Comparison of ENCODE assay signal across 7 cellular contexts in genomic region chrX:49149291-49149690, GRCh38. TPM values are rescaled to one million over a fixed set of nuclear protein-coding genes. Genes with fewer than 3 reads are reported as not detected.
DNase-seq lines count a peak whose midpoint lies in the region; ATAC-seq, FAIRE-seq and TF ChIP-seq lines count a peak whose summit lies in the region.
"Not testable (repeated sequence)": the region's sequence is repeated elsewhere in the genome, so short reads cannot be mapped to it uniquely, and the experiment has no call there.

No MANE protein-coding gene starts in this region.

- peak overlapping the region; percentile 72 for H3K27ac ChIP-seq in CD8-positive, alpha-beta memory T cell (ENCODE audit: low read depth, low read length)
- H3K27ac ChIP-seq in HL-60 (replicated peaks) (peak overlapping the region; percentile 41), body of pancreas (peak overlapping the region in 3 of 4 donors; percentile 72 to 79 (median 74)), hepatocyte (peak overlapping the region; percentile 91), small intestine (ENCODE audit: low read depth in 1 of 2, low read length in 1 of 2) (peak overlapping the region; percentile 67 to 70)

- not testable (repeated sequence) for H3K4me1 Mint-ChIP-seq in CD8-positive, alpha-beta memory T cell; nephron; type B pancreatic cell (ENCODE audit: unreplicated experiment)

- not testable (repeated sequence) for FAIRE-seq in small intestine (lab: Jason Lieb, UNC)

- H3K4me3 Mint-ChIP-seq in CD8-positive, alpha-beta memory T cell; nephron; type B pancreatic cell: not testable (repeated sequence)

- H2AFZ ChIP-seq in hepatocyte: peak overlapping the region; percentile 33

- H3K27me3 Mint-ChIP-seq in CD8-positive, alpha-beta memory T cell; nephron (ENCODE audit: low read depth); type B pancreatic cell: not testable (repeated sequence)

- not testable (repeated sequence) for ATAC-seq in body of pancreas

- POLR2A ChIA-PET in CD8-positive, alpha-beta memory T cell (lab: Charles Lee): not testable (repeated sequence)

- TF ChIP-seq POLR2A in body of pancreas (IDR thresholded peaks at IDR 0.05): not testable (repeated sequence)

- H3K9me3 Mint-ChIP-seq in CD8-positive, alpha-beta memory T cell; type B pancreatic cell: not testable (repeated sequence)
- H3K9me3 Mint-ChIP-seq in nephron: peaks cover 20% of the 10 kb centered on the region

- DNase-seq in CD8-positive, alpha-beta memory T cell; HL-60 (ENCODE audit: low read depth in 1 of 2, low spot score in 1 of 2); body of pancreas; hepatocyte (ENCODE audit: low spot score); small intestine; type B pancreatic cell (ENCODE audit: extremely low spot score, unreplicated experiment): not testable (repeated sequence)

- not testable (repeated sequence) for H3K9me2 ChIP-seq in hepatocyte (replicated peaks; ENCODE audit: insufficient read depth)

- intact Hi-C loops in body of pancreas (cut with DNase I): not testable (repeated sequence)

- not testable (repeated sequence) for H4K20me1 ChIP-seq in hepatocyte (ENCODE audit: insufficient read depth, poor library complexity, severe bottlenecking)

- H3K27ac Mint-ChIP-seq in CD8-positive, alpha-beta memory T cell: not testable (repeated sequence)
- H3K27ac Mint-ChIP-seq in nephron (peak overlapping the region; percentile 67 to 87 (median 87)), type B pancreatic cell (peak overlapping the region; percentile 84)

- H3K36me3 ChIP-seq in CD8-positive, alpha-beta memory T cell (ENCODE audit: insufficient read depth, low read length); body of pancreas (replicated peaks in 1 of 2; ENCODE audit: insufficient read depth in 1 of 2, low read depth in 2 of 2); hepatocyte (replicated peaks; ENCODE audit: insufficient read depth, low read depth); small intestine (ENCODE audit: control insufficient read depth in 2 of 2, insufficient read depth in 2 of 2, low read length in 2 of 2): not testable (repeated sequence)

- H3K36me3 Mint-ChIP-seq in CD8-positive, alpha-beta memory T cell; nephron (ENCODE audit: low read depth); type B pancreatic cell: not testable (repeated sequence)

- H3K79me2 ChIP-seq in hepatocyte: not testable (repeated sequence)

- H3K4me1 ChIP-seq in CD8-positive, alpha-beta memory T cell (ENCODE audit: insufficient read depth, low read length); hepatocyte (ENCODE audit: insufficient read depth); small intestine (ENCODE audit: control insufficient read depth in 2 of 2, insufficient read depth in 1 of 2, low read depth in 1 of 2, low read length in 1 of 2): not testable (repeated sequence)
- peaks cover 18% of the 10 kb centered on the region for H3K4me1 ChIP-seq in body of pancreas

- CTCF ChIA-PET in CD8-positive, alpha-beta memory T cell (lab: Charles Lee): not testable (repeated sequence)

- not testable (repeated sequence) for H3K4me2 ChIP-seq in hepatocyte

- H3K9me3 ChIP-seq in CD8-positive, alpha-beta memory T cell (ENCODE audit: low read length); body of pancreas; hepatocyte (ENCODE audit: low read depth); small intestine (ENCODE audit: control insufficient read depth, low read depth): not testable (repeated sequence)

- WGBS in body of pancreas, 2 donors: 88 to 97% methylated on average over 9 to 14 of the region's 14 CpGs
- 94% methylated on average over 14 of the region's 14 CpGs for WGBS in hepatocyte (ENCODE audit: low lambda C conversion rate, missing lambda C conversion rate)
- 93 to 96% (median 93%) methylated on average over 14 of the region's 14 CpGs for WGBS in small intestine, 3 donors

- TF ChIP-seq CTCF in HL-60 (IDR thresholded peaks at IDR 0.05; ENCODE audit: insufficient read depth, low read length); body of pancreas (IDR thresholded peaks at IDR 0.05); hepatocyte (IDR thresholded peaks at IDR 0.05; ENCODE audit: poor library complexity); nephron (IDR thresholded peaks at IDR 0.05; ENCODE audit: unreplicated experiment in 3 of 3); type B pancreatic cell (conservative IDR thresholded peaks at IDR 0.05): not testable (repeated sequence)

- H3K27me3 ChIP-seq in CD8-positive, alpha-beta memory T cell (ENCODE audit: insufficient read depth, low read length, poor library complexity, severe bottlenecking); HL-60 (ENCODE audit: insufficient read depth, poor library complexity, severe bottlenecking); body of pancreas; hepatocyte; small intestine (ENCODE audit: control insufficient read depth in 2 of 2, insufficient read depth in 2 of 2, low read length in 2 of 2): not testable (repeated sequence)

- H3K4me3 ChIP-seq in CD8-positive, alpha-beta memory T cell (ENCODE audit: low read length); HL-60 (replicated peaks; ENCODE audit: insufficient read depth, low read length); body of pancreas; hepatocyte; small intestine (ENCODE audit: low read depth in 1 of 2, low read length in 2 of 2): not testable (repeated sequence)

RNA-seq across cellular contexts. Expression of gene MAGIX, which starts 13.3 kb away (rescaled TPM):
- 1 to 10 TPM; 1.4 TPM for total RNA-seq in CD8-positive, alpha-beta memory T cell
- 0.25 TPM for polyA plus RNA-seq in CD8-positive, alpha-beta memory T cell
- 10 to 100 TPM; 13.2 to 40.9 TPM for total RNA-seq in body of pancreas
- total RNA-seq in hepatocyte: 5.0 and 6.5 TPM in 2 replicates
- 7.1 and 13.4 TPM in 2 replicates for polyA plus RNA-seq in hepatocyte
- 1 to 10 TPM; 3.6 to 10.0 (median 9.2) TPM for polyA plus RNA-seq in small intestine
- total RNA-seq in type B pancreatic cell (ENCODE audit: low replicate concordance): 4.8 and 7.0 TPM in 2 replicates

RNA-seq across cellular contexts. Expression of gene PLP2, which starts 22.4 kb away (rescaled TPM):
- 10 to 100 TPM; 95.2 to 98.1 TPM for total RNA-seq in CD8-positive, alpha-beta memory T cell
- polyA plus RNA-seq in CD8-positive, alpha-beta memory T cell: 160 TPM
- 10 to 100 TPM; 19.4 to 30.1 TPM for total RNA-seq in body of pancreas
- total RNA-seq in hepatocyte: 27.5 and 34.9 TPM in 2 replicates
- polyA plus RNA-seq in hepatocyte: 110 and 118 TPM in 2 replicates
- 100 to 1,000 TPM in 1 of 3 donors, 10 to 100 TPM in 2; 47.6 to 189 (median 99.7) TPM for polyA plus RNA-seq in small intestine
- 25.7 and 28.2 TPM in 2 replicates for total RNA-seq in type B pancreatic cell (ENCODE audit: low replicate concordance)

RNA-seq across cellular contexts. Expression of gene GPKOW, which starts 25.8 kb away (rescaled TPM):
- 10 to 100 TPM; 20.4 to 23.3 TPM for total RNA-seq in CD8-positive, alpha-beta memory T cell
- polyA plus RNA-seq in CD8-positive, alpha-beta memory T cell: 31.8 TPM
- total RNA-seq in body of pancreas (10 to 100 TPM; 12.9 to 15.3 TPM), hepatocyte (23.1 and 26.4 TPM in 2 replicates), type B pancreatic cell (ENCODE audit: low replicate concordance) (16.4 and 17.8 TPM in 2 replicates)
- polyA plus RNA-seq in hepatocyte (22.5 and 22.7 TPM in 2 replicates), small intestine (10 to 100 TPM; 19.0 to 22.2 (median 20.1) TPM)

RNA-seq across cellular contexts. Expression of gene PRICKLE3, which starts 36.9 kb away (rescaled TPM):
- 10 to 100 TPM; 13.3 to 13.5 TPM for total RNA-seq in CD8-positive, alpha-beta memory T cell
- 3.0 TPM for polyA plus RNA-seq in CD8-positive, alpha-beta memory T cell
- total RNA-seq in body of pancreas: 10 to 100 TPM in 1 of 2 donors, 1 to 10 TPM in 1; 7.5 to 13.2 TPM
- 2.8 and 6.1 TPM in 2 replicates for total RNA-seq in hepatocyte
- polyA plus RNA-seq in hepatocyte: 9.3 and 15.7 TPM in 2 replicates
- polyA plus RNA-seq in small intestine: 1 to 10 TPM; 3.6 to 6.7 (median 4.3) TPM
- total RNA-seq in type B pancreatic cell (ENCODE audit: low replicate concordance): 8.7 and 13.2 TPM in 2 replicates

RNA-seq across cellular contexts. Expression of gene SYP, which starts 50.7 kb away (rescaled TPM):
- total RNA-seq in CD8-positive, alpha-beta memory T cell: 1 to 10 TPM; 1.9 to 2.5 TPM
- 0.25 TPM for polyA plus RNA-seq in CD8-positive, alpha-beta memory T cell
- total RNA-seq in body of pancreas (1 to 10 TPM; 5.4 to 6.6 TPM), hepatocyte (1.4 and 2.5 TPM in 2 replicates), type B pancreatic cell (ENCODE audit: low replicate concordance) (13.6 and 14.8 TPM in 2 replicates)
- polyA plus RNA-seq in hepatocyte (2.1 and 2.9 TPM in 2 replicates), small intestine (10 to 100 TPM in 1 of 3 donors, 1 to 10 TPM in 2; 2.2 to 33.5 (median 6.3) TPM)

Comparison
In these comparisons a context has a peak if more than half of its experiments do, and no peak if none do; other contexts are left out.
1. H3K27ac ChIP-seq: peak in every context shown above with its lines; median percentile 91 in hepatocyte; 74 in body of pancreas; 72 in CD8-positive, alpha-beta memory T cell; 68 in small intestine; 41 in HL-60.